Comparison of ENCODE assay signal across 14 cellular contexts in the genomic region with DNA sequence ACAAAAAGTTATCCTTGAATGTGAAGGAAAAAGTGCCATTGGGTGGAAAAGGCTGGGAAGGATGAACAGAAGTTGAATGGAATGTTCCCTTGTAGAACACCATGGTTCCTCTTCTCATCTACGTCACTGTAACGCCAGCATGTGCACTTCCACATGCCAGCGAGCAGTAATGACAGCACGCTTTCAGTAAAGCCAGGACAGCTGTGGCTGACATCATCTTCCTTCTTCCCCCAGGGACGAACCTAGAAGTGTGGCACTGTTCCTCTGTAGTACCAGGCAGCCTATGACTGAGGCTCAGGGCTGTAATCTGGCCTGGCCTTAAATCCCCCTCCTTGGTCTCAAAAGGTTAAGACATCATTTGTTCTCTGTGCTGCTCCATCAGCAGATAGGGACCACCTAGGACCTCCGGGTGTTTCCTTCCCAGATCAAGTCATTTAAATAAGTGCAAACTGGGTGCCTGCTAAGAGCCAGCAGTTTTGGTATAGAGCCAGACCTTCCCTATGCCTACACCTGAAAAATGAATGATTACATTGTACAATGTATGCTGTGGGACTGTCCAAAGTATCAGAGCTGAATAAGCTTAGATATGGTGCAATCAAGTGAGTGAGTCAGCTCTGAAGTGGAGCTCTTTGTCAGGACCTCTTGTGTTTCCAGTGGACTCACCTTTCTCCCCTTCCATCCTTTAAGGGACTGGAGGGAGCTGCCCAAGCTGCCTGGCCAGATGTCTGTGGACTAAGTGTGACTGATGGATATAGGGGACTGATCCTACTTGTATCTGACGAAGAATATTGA. TPM values are rescaled to one million over a fixed set of nuclear protein-coding genes. Genes with fewer than 3 reads are reported as not detected.
DNase-seq lines count a peak whose midpoint lies in the region; ATAC-seq, FAIRE-seq and TF ChIP-seq lines count a peak whose summit lies in the region.
"Had no signal": no experiment of that assay in that cellular context is flagged by ENCODE, and none has a peak within 500 bp of the region (broad histone marks: within the 10 kb centered on the region; RNA-seq: fewer than 3 reads in every experiment).

No MANE protein-coding gene starts in this region.

- ATAC-seq in Right ventricle myocardium superior (ENCODE audit: poor library complexity) (peak; percentile 56), RWPE2 (ENCODE audit: low read depth) (peak; percentile 98), heart right ventricle (peak in 5 of 8 donors; percentile 21 to 78 (median 67)), GM19351 (IDR thresholded peaks at IDR 0.05; ENCODE audit: unreplicated experiment) (no peak)

- H3K27me3 ChIP-seq in left ventricle myocardium inferior (ENCODE audit: low read depth) (peaks cover 10% of the 10 kb centered on the region), RWPE2 (ENCODE audit: insufficient read depth, poor library complexity, severe bottlenecking) (no peaks in the 10 kb centered on the region), heart right ventricle (peaks cover 0 to 24% (median 15%) of the 10 kb centered on the region in 7 donors)

- H3K27ac ChIP-seq in left ventricle myocardium inferior (replicated peaks) (no peak overlapping the region), RWPE2 (ENCODE audit: poor library complexity, severe bottlenecking) (no peak overlapping the region), heart right ventricle (no peak overlapping the region), substantia nigra (ENCODE audit: low read depth, low read length, poor library complexity, severe bottlenecking) (no peak overlapping the region)

- H3K36me3 ChIP-seq in left ventricle myocardium inferior, result no peaks in the 10 kb centered on the region
- no peaks in the 10 kb centered on the region for H3K36me3 ChIP-seq in RWPE2 (ENCODE audit: low read depth)
- H3K36me3 ChIP-seq in heart right ventricle, result no peaks in the 10 kb centered on the region

- H3K4me3 ChIP-seq in left ventricle myocardium inferior (no peak overlapping the region), RWPE2 (ENCODE audit: severe bottlenecking) (no peak overlapping the region), heart right ventricle (no peak overlapping the region)

- WGBS in heart right ventricle, 2 donors, result 48 to 59% methylated on average over 7 of the region's 7 CpGs

- peak; percentile 9 for FAIRE-seq in urothelium cell line (lab: Jason Lieb, UNC)
- FAIRE-seq: H54, islet of Langerhans, TTC549 had no signal

- peak; percentile 42 for DNase-seq in Right ventricle myocardium superior
- no peak for DNase-seq in left ventricle myocardium inferior
- no peak for DNase-seq in RWPE2 (ENCODE audit: low spot score)
- DNase-seq in heart right ventricle, result no peak
- DNase-seq in urothelium cell line (ENCODE audit: low spot score), result no peak
- no peak for DNase-seq in substantia nigra (lab: John Stamatoyannopoulos, UW)
- DNase-seq in NCI-H1694 (lab: John Stamatoyannopoulos, UW), result no peak
- DNase-seq: central memory CD4-positive, alpha-beta T cell; stimulated activated naive CD4-positive, alpha-beta T cell had no signal

- intact Hi-C loops in Right ventricle myocardium superior (cut with DNase I), result no loop called here
- intact Hi-C loops in left ventricle myocardium inferior (cut with micrococcal nuclease), result loop anchor here (10.0 kb wide), 1 partner anchor 135 kb away; a partner anchor contains a TSS
- intact Hi-C loops in heart right ventricle (cut with DNase I), result loop anchor here in 3 of 10 donors (5.0 to 10.0 kb wide), 2 partner anchors 135 to 138 kb away; a partner anchor contains a TSS

- H3K9me3 ChIP-seq in left ventricle myocardium inferior (replicated peaks) (no peaks in the 10 kb centered on the region), RWPE2 (ENCODE audit: severe bottlenecking) (no peaks in the 10 kb centered on the region), heart right ventricle (no peaks in the 10 kb centered on the region)

- peaks cover under 1% of the 10 kb centered on the region for H3K4me1 ChIP-seq in left ventricle myocardium inferior
- peaks cover 6% of the 10 kb centered on the region for H3K4me1 ChIP-seq in RWPE2 (ENCODE audit: insufficient read depth, poor library complexity, severe bottlenecking)
- peaks cover 0 to under 1% (median 0%) of the 10 kb centered on the region in 9 donors for H3K4me1 ChIP-seq in heart right ventricle

- TF ChIP-seq CTCF in left ventricle myocardium inferior (IDR thresholded peaks at IDR 0.05; ENCODE audit: borderline replicate concordance) (no peak), RWPE2 (IDR thresholded peaks at IDR 0.05; ENCODE audit: poor library complexity, severe bottlenecking) (no peak), heart right ventricle (IDR thresholded peaks at IDR 0.05) (no peak)

RNA-seq across cellular contexts. Expression of a gene that starts 5.6 kb away (rescaled TPM):
- total RNA-seq in Right ventricle myocardium superior (26.4 TPM), left ventricle myocardium inferior (26.0 TPM), heart right ventricle (10 to 100 TPM; 24.0 to 42.1 (median 27.0) TPM)
- 10 to 100 TPM; 12.1 to 46.2 TPM for polyA plus RNA-seq in heart right ventricle

RNA-seq across cellular contexts. Expression of a gene that starts 53.8 kb away (rescaled TPM):
- total RNA-seq in Right ventricle myocardium superior, result 5.6 TPM
- total RNA-seq in left ventricle myocardium inferior, result 1.3 TPM
- 1 to 10 TPM in 8 of 10 donors, under 1 TPM in 2; 0.24 to 8.5 (median 3.5) TPM for total RNA-seq in heart right ventricle
- polyA plus RNA-seq in heart right ventricle, result 10 to 100 TPM in 1 of 2 donors, 1 to 10 TPM in 1; 2.6 to 11.6 TPM
- total RNA-seq: activated T-helper 1 cell treated with anti-CD3 and anti-CD28 coated beads, Interleukin-12 subunit alpha, Interleukin-12 subunit beta, Interleukin-2, Interleukin-4 antibody, amounts not matched to agents 30 ng/mL and 10 ng/mL and 1 ng/mL, durations not matched to agents 14 hours and 24 hours and 36 hours had no signal
